Comparison of ENCODE assay signal across 18 cellular contexts in genomic region chr15:70342141-70342540, GRCh38.
"Had no signal": no experiment of that assay in that cellular context is flagged by ENCODE, and none has a peak within 500 bp of the region (broad histone marks: within the 10 kb centered on the region; RNA-seq: fewer than 3 reads in every experiment).

No MANE protein-coding gene starts in this region.

- H3K9me3 Mint-ChIP-seq: activated B cell treated with CpG ODN at 0.5 μM for 24 hours; activated naive CD8-positive, alpha-beta T cell treated with anti-CD3 and anti-CD28 coated beads, Interleukin-2, amount 50 U/mL, for 24 hours had no signal

- H3K36me3 ChIP-seq: sigmoid colon had no signal

- H3K4me3 Mint-ChIP-seq: activated B cell treated with CpG ODN at 0.5 μM for 24 hours; activated CD4-positive, alpha-beta T cell treated with anti-CD3 and anti-CD28 coated beads for 36 hours; activated naive CD8-positive, alpha-beta T cell treated with anti-CD3 and anti-CD28 coated beads, Interleukin-2, amount 50 U/mL, for 24 hours; nephron had no signal

- H3K27me3 Mint-ChIP-seq: activated B cell treated with CpG ODN at 0.5 μM for 24 hours; activated CD4-positive, alpha-beta T cell treated with anti-CD3 and anti-CD28 coated beads for 36 hours; activated naive CD8-positive, alpha-beta T cell treated with anti-CD3 and anti-CD28 coated beads, Interleukin-2, amount 50 U/mL, for 24 hours had no signal

- H3K27ac Mint-ChIP-seq: activated B cell treated with CpG ODN at 0.5 μM for 24 hours; activated CD4-positive, alpha-beta T cell treated with anti-CD3 and anti-CD28 coated beads for 36 hours; activated naive CD8-positive, alpha-beta T cell treated with anti-CD3 and anti-CD28 coated beads, Interleukin-2, amount 50 U/mL, for 24 hours; nephron had no signal

- H3K9me3 ChIP-seq: sigmoid colon had no signal

- H3K27me3 ChIP-seq: sigmoid colon had no signal

- ATAC-seq: activated CD4-positive, alpha-beta T cell treated with anti-CD3 and anti-CD28 coated beads for 36 hours; activated naive CD8-positive, alpha-beta T cell treated with anti-CD3 and anti-CD28 coated beads, Interleukin-2, amount 50 U/mL, for 24 hours; stimulated activated naive CD8-positive, alpha-beta T cell treated with anti-CD3 and anti-CD28 coated beads, Interleukin-15, Interleukin-2, amounts not matched to agents 100 U/mL and 50 U/mL, for 24 hours had no signal

- H3K4me3 ChIP-seq: sigmoid colon had no signal

- H3K27ac ChIP-seq: sigmoid colon had no signal

- H3K4me1 Mint-ChIP-seq: activated CD4-positive, alpha-beta T cell treated with anti-CD3 and anti-CD28 coated beads for 36 hours; activated naive CD8-positive, alpha-beta T cell treated with anti-CD3 and anti-CD28 coated beads, Interleukin-2, amount 50 U/mL, for 24 hours had no signal

- FAIRE-seq: kidney had no signal

- DNase-seq: activated B cell treated with CpG ODN at 0.5 μM for 24 hours; activated CD4-positive, alpha-beta T cell treated with anti-CD3 and anti-CD28 coated beads for 36 hours; activated CD4-positive, alpha-beta T cell treated with anti-CD3 and anti-CD28 coated beads, Interleukin-2, amount 50 U/mL, for 4 hours; activated effector memory CD4-positive, alpha-beta T cell treated with anti-CD3 and anti-CD28 coated beads, Interleukin-2, amount 50 U/mL, for 16 hours; activated naive CD4-positive, alpha-beta T cell treated with anti-CD3 and anti-CD28 coated beads, Interleukin-2, amount 50 U/mL, for 16 hours; activated naive CD8-positive, alpha-beta T cell treated with anti-CD3 and anti-CD28 coated beads, Interleukin-2, amount 50 U/mL, for 24 hours; activated T-cell treated with anti-CD3 and anti-CD28 coated beads for 4 hours; dermis blood vessel endothelial cell; effector CD8-positive, alpha-beta T cell; erythroblast; foreskin fibroblast; kidney; mammary epithelial cell; sigmoid colon; stimulated activated CD4-positive, alpha-beta T cell treated with anti-CD3 and anti-CD28 coated beads, Interleukin-2, amount 100 ng/mL, for 48 hours; stimulated activated naive CD8-positive, alpha-beta T cell treated with anti-CD3 and anti-CD28 coated beads, Interleukin-15, Interleukin-2, amounts not matched to agents 100 U/mL and 50 U/mL, for 24 hours; T-helper 9 cell had no signal
